In the genomic region with DNA sequence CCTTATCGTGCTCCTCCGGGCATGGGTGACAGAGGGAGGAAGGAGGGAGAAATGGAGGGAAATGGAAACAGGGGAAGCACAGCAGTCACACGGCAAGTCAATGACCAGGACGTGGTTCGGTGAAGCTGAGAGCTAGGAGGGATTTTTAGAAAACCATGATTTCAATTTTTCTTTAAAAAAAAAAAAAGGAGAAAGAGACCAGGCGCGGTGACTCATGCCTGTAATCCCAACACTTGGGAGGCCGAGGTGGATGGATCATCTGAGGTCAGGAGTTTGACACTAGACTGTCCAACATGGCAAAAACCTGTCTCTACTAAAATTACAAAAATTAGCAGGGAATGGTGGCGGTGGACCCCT, we compare ENCODE assay signal across 10 cellular contexts. TPM values are rescaled to one million over a fixed set of nuclear protein-coding genes. Genes with fewer than 3 reads are reported as not detected.
DNase-seq lines count a peak whose midpoint lies in the region; ATAC-seq and TF ChIP-seq lines count a peak whose summit lies in the region.
"Had no signal": no experiment of that assay in that cellular context is flagged by ENCODE, and none has a peak within 500 bp of the region (broad histone marks: within the 10 kb centered on the region; RNA-seq: fewer than 3 reads in every experiment).

No MANE protein-coding gene starts in this region.

- intact Hi-C loops in CD8-positive, alpha-beta T cell (cut with DNase I, micrococcal nuclease): loop anchor here (5.0 kb wide), 1 partner anchor 39 kb away; no protein-coding TSS in a partner anchor
- intact Hi-C loops in posterior cingulate gyrus (cut with DNase I): no loop called here

- peaks cover 15% of the 10 kb centered on the region for H3K27me3 Mint-ChIP-seq in CD8-positive, alpha-beta T cell (ENCODE audit: low read depth)
- H3K27me3 Mint-ChIP-seq in activated naive CD8-positive, alpha-beta T cell treated with anti-CD3 and anti-CD28 coated beads for 36 hours: no peaks in the 10 kb centered on the region
- H3K27me3 Mint-ChIP-seq in natural killer cell treated with Interleukin-12 subunit alpha and Interleukin-12 subunit beta and Interleukin-15 and Interleukin-18, amount 100 ng/mL, for 72 hours: no peaks in the 10 kb centered on the region

- peak overlapping the region; percentile 72 for H3K27ac Mint-ChIP-seq in CD8-positive, alpha-beta T cell
- peak overlapping the region; percentile 90 for H3K27ac Mint-ChIP-seq in activated naive CD8-positive, alpha-beta T cell treated with anti-CD3 and anti-CD28 coated beads for 36 hours
- peak overlapping the region; percentile 99 for H3K27ac Mint-ChIP-seq in natural killer cell treated with Interleukin-12 subunit alpha and Interleukin-12 subunit beta and Interleukin-15 and Interleukin-18, amount 100 ng/mL, for 72 hours
- H3K27ac Mint-ChIP-seq: progenitor cell of endocrine pancreas had no signal

- CTCF ChIA-PET in CD8-positive, alpha-beta T cell (lab: Charles Lee): interaction anchor here (0.7 kb wide), 1 partner anchor 11 kb away, joined by 3 read pairs; no protein-coding TSS in a partner anchor

- no peak for ATAC-seq in CD8-positive, alpha-beta T cell
- peak in 1 of 2 donors; percentile 13 for ATAC-seq in natural killer cell treated with Interleukin-12 subunit alpha and Interleukin-12 subunit beta and Interleukin-15 and Interleukin-18, amount 100 ng/mL, for 72 hours
- no peak for ATAC-seq in GM18520 (IDR thresholded peaks at IDR 0.05; ENCODE audit: unreplicated experiment)

- H3K36me3 Mint-ChIP-seq in CD8-positive, alpha-beta T cell: no peaks in the 10 kb centered on the region
- peaks cover 39% of the 10 kb centered on the region for H3K36me3 Mint-ChIP-seq in activated naive CD8-positive, alpha-beta T cell treated with anti-CD3 and anti-CD28 coated beads for 36 hours
- H3K36me3 Mint-ChIP-seq in natural killer cell treated with Interleukin-12 subunit alpha and Interleukin-12 subunit beta and Interleukin-15 and Interleukin-18, amount 100 ng/mL, for 72 hours: peaks cover 20% of the 10 kb centered on the region

- no peak for DNase-seq in CD8-positive, alpha-beta T cell
- DNase-seq in HL-60 (ENCODE audit: low read depth in 1 of 2, low spot score in 1 of 2) (no peak), posterior cingulate gyrus (no peak), SW 1271 (lab: John Stamatoyannopoulos, UW) (no peak), NCI-H2029 (lab: John Stamatoyannopoulos, UW) (no peak)
- no peak for DNase-seq in activated naive CD8-positive, alpha-beta T cell treated with anti-CD3 and anti-CD28 coated beads for 36 hours
- no peak for DNase-seq in natural killer cell treated with Interleukin-12 subunit alpha and Interleukin-12 subunit beta and Interleukin-15 and Interleukin-18, amount 100 ng/mL, for 72 hours (ENCODE audit: low spot score)
- DNase-seq: tibial artery had no signal

- H3K36me3 ChIP-seq in CD8-positive, alpha-beta T cell (ENCODE audit: insufficient read depth, low read length): no peaks in the 10 kb centered on the region
- H3K36me3 ChIP-seq: tibial artery had no signal

- POLR2A ChIA-PET in CD8-positive, alpha-beta T cell (lab: Charles Lee): interaction anchor here (1.0 kb wide), 1 partner anchor 9 kb away, joined by 6 read pairs; no protein-coding TSS in a partner anchor

- H3K4me3 ChIP-seq in CD8-positive, alpha-beta T cell (ENCODE audit: low read depth, low read length): no peak overlapping the region
- no peak overlapping the region for H3K4me3 ChIP-seq in HL-60 (replicated peaks; ENCODE audit: insufficient read depth, low read length)

- H3K27ac ChIP-seq in CD8-positive, alpha-beta T cell (ENCODE audit: low read depth, low read length): no peak overlapping the region
- peak overlapping the region; percentile 74 for H3K27ac ChIP-seq in HL-60 (replicated peaks)

- TF ChIP-seq CTCF in CD8-positive, alpha-beta T cell (IDR thresholded peaks at IDR 0.05): no peak
- TF ChIP-seq CTCF in HL-60 (IDR thresholded peaks at IDR 0.05; ENCODE audit: insufficient read depth, low read length): no peak

- peaks cover 21% of the 10 kb centered on the region for H3K4me1 ChIP-seq in CD8-positive, alpha-beta T cell (ENCODE audit: insufficient read depth, low read length)

- no peaks in the 10 kb centered on the region for H3K9me3 Mint-ChIP-seq in CD8-positive, alpha-beta T cell
- no peaks in the 10 kb centered on the region for H3K9me3 Mint-ChIP-seq in activated naive CD8-positive, alpha-beta T cell treated with anti-CD3 and anti-CD28 coated beads for 36 hours
- no peaks in the 10 kb centered on the region for H3K9me3 Mint-ChIP-seq in natural killer cell treated with Interleukin-12 subunit alpha and Interleukin-12 subunit beta and Interleukin-15 and Interleukin-18, amount 100 ng/mL, for 72 hours

- H3K4me1 Mint-ChIP-seq in CD8-positive, alpha-beta T cell (ENCODE audit: low read depth): peaks cover 41% of the 10 kb centered on the region
- H3K4me1 Mint-ChIP-seq in activated naive CD8-positive, alpha-beta T cell treated with anti-CD3 and anti-CD28 coated beads for 36 hours: peaks cover 49% of the 10 kb centered on the region
- H3K4me1 Mint-ChIP-seq in natural killer cell treated with Interleukin-12 subunit alpha and Interleukin-12 subunit beta and Interleukin-15 and Interleukin-18, amount 100 ng/mL, for 72 hours (ENCODE audit: low read depth in 2 of 2): peaks cover 59 to 61% of the 10 kb centered on the region in 2 donors

- H3K4me3 Mint-ChIP-seq in CD8-positive, alpha-beta T cell: peak overlapping the region; percentile 81
- H3K4me3 Mint-ChIP-seq in activated naive CD8-positive, alpha-beta T cell treated with anti-CD3 and anti-CD28 coated beads for 36 hours: peak overlapping the region; percentile 93
- H3K4me3 Mint-ChIP-seq in natural killer cell treated with Interleukin-12 subunit alpha and Interleukin-12 subunit beta and Interleukin-15 and Interleukin-18, amount 100 ng/mL, for 72 hours: peak overlapping the region; percentile 89

- H3K9me3 ChIP-seq in CD8-positive, alpha-beta T cell (ENCODE audit: low read length): no peaks in the 10 kb centered on the region
- H3K9me3 ChIP-seq: tibial artery had no signal

- H3K27me3 ChIP-seq in CD8-positive, alpha-beta T cell (ENCODE audit: insufficient read depth, low read length): peaks cover 6% of the 10 kb centered on the region
- H3K27me3 ChIP-seq in HL-60 (ENCODE audit: insufficient read depth, poor library complexity, severe bottlenecking): no peaks in the 10 kb centered on the region

RNA-seq across cellular contexts. Expression of gene TNFRSF9, which starts 0.8 kb away (rescaled TPM):
- 1 to 10 TPM; 3.8 to 3.9 TPM for total RNA-seq in CD8-positive, alpha-beta T cell
- 100 to 1,000 TPM; 146 to 149 TPM for total RNA-seq in activated naive CD8-positive, alpha-beta T cell treated with anti-CD3 and anti-CD28 coated beads for 36 hours
- total RNA-seq in natural killer cell treated with Interleukin-12 subunit alpha and Interleukin-12 subunit beta and Interleukin-15 and Interleukin-18, amount 100 ng/mL, for 72 hours: 100 to 1,000 TPM; 126 to 462 TPM

RNA-seq across cellular contexts. Expression of gene PARK7, which starts 20.1 kb away (rescaled TPM):
- 10 to 100 TPM; 67.9 to 70.0 TPM for total RNA-seq in CD8-positive, alpha-beta T cell
- total RNA-seq in activated naive CD8-positive, alpha-beta T cell treated with anti-CD3 and anti-CD28 coated beads for 36 hours: 100 to 1,000 TPM; 565 to 569 TPM
- total RNA-seq in natural killer cell treated with Interleukin-12 subunit alpha and Interleukin-12 subunit beta and Interleukin-15 and Interleukin-18, amount 100 ng/mL, for 72 hours: 100 to 1,000 TPM; 417 to 446 TPM

Comparison
In these comparisons a context has a peak if more than half of its experiments do, and no peak if none do; other contexts are left out.
1. RNA of gene TNFRSF9, which starts 0.8 kb away (total RNA-seq): 126 to 462 TPM in natural killer cell treated with Interleukin-12 subunit alpha and Interleukin-12 subunit beta and Interleukin-15 and Interleukin-18, amount 100 ng/mL, for 72 hours and 146 to 149 TPM in activated naive CD8-positive, alpha-beta T cell treated with anti-CD3 and anti-CD28 coated beads for 36 hours; 3.8 to 3.9 TPM in CD8-positive, alpha-beta T cell; every median in the first group is over 10 times any median in the second.
2. RNA of gene PARK7, which starts 20.1 kb away (total RNA-seq): 565 to 569 TPM in activated naive CD8-positive, alpha-beta T cell treated with anti-CD3 and anti-CD28 coated beads for 36 hours and 417 to 446 TPM in natural killer cell treated with Interleukin-12 subunit alpha and Interleukin-12 subunit beta and Interleukin-15 and Interleukin-18, amount 100 ng/mL, for 72 hours; 67.9 to 70.0 TPM in CD8-positive, alpha-beta T cell; every median in the first group is over 4 times any median in the second.
3. Peak in every context shown above with its lines, with median percentiles within 50 percentile points of each other: H3K27ac Mint-ChIP-seq and H3K4me3 Mint-ChIP-seq.